ENCODE assay signal across 16 cellular contexts in the genomic region with DNA sequence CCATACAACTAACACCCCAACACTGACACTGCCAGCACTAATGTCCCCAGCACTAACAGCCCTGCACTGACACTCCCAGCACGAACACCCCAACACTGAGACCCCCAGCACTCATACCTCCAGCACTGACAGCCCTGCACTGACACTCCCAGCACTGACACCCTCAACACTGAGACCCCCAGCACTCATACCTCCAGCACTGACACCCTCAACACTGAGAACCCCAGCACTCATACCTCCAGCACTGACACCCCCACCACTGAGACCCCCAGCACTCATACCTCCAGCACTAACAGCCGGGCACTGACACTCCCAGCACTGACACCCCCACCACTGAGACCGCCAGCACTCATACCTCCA. TPM values are rescaled to one million over a fixed set of nuclear protein-coding genes. Genes with fewer than 3 reads are reported as not detected.
DNase-seq lines count a peak whose midpoint lies in the region; TF ChIP-seq lines count a peak whose summit lies in the region.
"Had no signal": no experiment of that assay in that cellular context is flagged by ENCODE, and none has a peak within 500 bp of the region (broad histone marks: within the 10 kb centered on the region; RNA-seq: fewer than 3 reads in every experiment).

No MANE protein-coding gene starts in this region.

- H3K27ac Mint-ChIP-seq in Caco-2 (ENCODE audit: unreplicated experiment) (peak overlapping the region; percentile 90), immature natural killer cell (peak overlapping the region in 1 of 6 donors; percentile 31)
- H3K27ac Mint-ChIP-seq: CD8-positive, alpha-beta T cell; HFFc6; IgD-negative memory B cell had no signal

- no TSS peak for BruUV-seq in Caco-2 (replicated peaks; lab: Mats Ljungman, UMichigan)

- H3K9me3 ChIP-seq in Caco-2: no peaks in the 10 kb centered on the region
- H3K9me3 ChIP-seq in spleen: no peaks in the 10 kb centered on the region
- H3K9me3 ChIP-seq: A549, HAP-1 had no signal

- H3K4me1 ChIP-seq in Caco-2: peaks cover 62% of the 10 kb centered on the region
- H3K4me1 ChIP-seq in spleen: peaks cover 0 to 7% (median 0%) of the 10 kb centered on the region in 6 donors
- H3K4me1 ChIP-seq: A549, HAP-1 had no signal

- intact Hi-C loops in Caco-2 (cut with micrococcal nuclease; ENCODE audit: unreplicated experiment): no loop called here
- intact Hi-C loops in spleen (cut with DNase I; ENCODE audit: low total_unique reads): no loop called here

- H3K27me3 Mint-ChIP-seq in Caco-2 (ENCODE audit: insufficient read depth, unreplicated experiment) (no peaks in the 10 kb centered on the region), immature natural killer cell (ENCODE audit: low read depth in 3 of 3) (peaks cover 46 to 66% (median 56%) of the 10 kb centered on the region in 3 donors)

- WGBS in spleen, 5 donors: 48 to 82% (median 60%) methylated on average over 3 of the region's 3 CpGs

- CTCF ChIA-PET in Caco-2 (lab: Charles Lee): no interaction called here

- peaks cover 73% of the 10 kb centered on the region for H3K4me1 Mint-ChIP-seq in Caco-2 (ENCODE audit: low read depth, unreplicated experiment)
- H3K4me1 Mint-ChIP-seq in immature natural killer cell: peaks cover 55 to 60% of the 10 kb centered on the region in 2 donors

- H3K4me3 Mint-ChIP-seq in Caco-2 (ENCODE audit: unreplicated experiment) (no peak overlapping the region), immature natural killer cell (peak overlapping the region in 4 of 5 donors; percentile 5 to 48 (median 33))
- H3K4me3 Mint-ChIP-seq: CD14-positive monocyte; CD8-positive, alpha-beta T cell; HFFc6; IgD-negative memory B cell had no signal

- H3K9me3 Mint-ChIP-seq in Caco-2 (ENCODE audit: unreplicated experiment) (peaks cover 11% of the 10 kb centered on the region), immature natural killer cell (peaks cover 8 to 22% (median 17%) of the 10 kb centered on the region in 6 donors)
- H3K9me3 Mint-ChIP-seq: CD14-positive monocyte, HFFc6 had no signal

- TF ChIP-seq CTCF in Caco-2 (IDR thresholded peaks at IDR 0.05; ENCODE audit: insufficient read depth in 1 of 2, low read depth in 1 of 2, low read length in 1 of 2, severe bottlenecking in 1 of 2, unreplicated experiment in 1 of 2): no peak
- TF ChIP-seq CTCF in spleen (IDR thresholded peaks at IDR 0.05 in 8 of 11, conservative IDR thresholded peaks at IDR 0.05 in 3 of 11): no peak

- DNase-seq in Caco-2 (no peak), Daoy (ENCODE audit: low read depth) (peak; percentile 0), immature natural killer cell (no peak), spleen (peak; percentile 5), DMS114 treated with DMSO at 0.1 percent for 48 hours (lab: John Stamatoyannopoulos, UW; ENCODE audit: unreplicated experiment) (no peak), GF-D8 (lab: John Stamatoyannopoulos, UW) (no peak), hypothalamus (lab: John Stamatoyannopoulos, UW) (no peak)
- DNase-seq: COR-L47, DMS53, GOT3, HFFc6 had no signal

- no peak overlapping the region for H3K27ac ChIP-seq in spleen
- H3K27ac ChIP-seq: A549 had no signal

- H3K36me3 Mint-ChIP-seq in Caco-2 (ENCODE audit: insufficient read depth, unreplicated experiment) (peaks cover 30% of the 10 kb centered on the region), immature natural killer cell (peaks cover 0 to 4% (median 0%) of the 10 kb centered on the region in 3 donors)
- H3K36me3 Mint-ChIP-seq: CD14-positive monocyte; CD8-positive, alpha-beta T cell had no signal

- POLR2A ChIA-PET in Caco-2 (lab: Charles Lee): no interaction called here

- H3K36me3 ChIP-seq in Caco-2 (ENCODE audit: control insufficient read depth, insufficient read depth, low read length): no peaks in the 10 kb centered on the region
- H3K36me3 ChIP-seq in spleen: no peaks in the 10 kb centered on the region
- H3K36me3 ChIP-seq: HAP-1 had no signal

- TF ChIP-seq POLR2A in spleen (IDR thresholded peaks at IDR 0.05): no peak

- H3K4me3 ChIP-seq in Caco-2 (ENCODE audit: low read depth, low read length) (no peak overlapping the region), spleen (no peak overlapping the region)
- H3K4me3 ChIP-seq: A549, HAP-1 had no signal

- H3K27me3 ChIP-seq in Caco-2 (replicated peaks; ENCODE audit: control insufficient read depth, insufficient read depth, low read length): no peaks in the 10 kb centered on the region
- peaks cover 0 to 32% (median 0%) of the 10 kb centered on the region in 7 donors for H3K27me3 ChIP-seq in spleen (replicated peaks in 1 of 7)

RNA-seq across cellular contexts. Expression of gene ERMARD, which starts 57.2 kb away (rescaled TPM):
- total RNA-seq in Caco-2 (2022) (17.0 and 25.3 TPM in 2 replicates), spleen (10 to 100 TPM; 23.1 to 37.8 (median 30.9) TPM)
- 31.1 and 66.1 TPM in 2 replicates for total RNA-seq in Daoy (2014; rRNA removed; shearing (Covaris generic))
- polyA plus RNA-seq in immature natural killer cell (10 to 100 TPM in 1 of 3 donors, 1 to 10 TPM in 2; 4.2 to 11.6 (median 10.0) TPM), spleen (10 to 100 TPM; 48.3 to 87.3 (median 57.4) TPM)

RNA-seq across cellular contexts. Expression of gene DYNLT2, which starts 57.2 kb away (rescaled TPM):
- 2.4 and 2.6 TPM in 2 replicates for total RNA-seq in Caco-2 (2022)
- 1.8 and 2.3 TPM in 2 replicates for total RNA-seq in Daoy (2014; rRNA removed; shearing (Covaris generic))
- under 1 TPM; 0.21 to 0.68 (median 0.40) TPM for polyA plus RNA-seq in immature natural killer cell
- 1 to 10 TPM; 2.8 to 3.8 (median 3.7) TPM for total RNA-seq in spleen
- polyA plus RNA-seq in spleen: 1 to 10 TPM; 3.5 to 3.9 (median 3.6) TPM

Comparison
In these comparisons a context has a peak if more than half of its experiments do, and no peak if none do; other contexts are left out.
1. DNase-seq: peak in Daoy (single experiment) and spleen (single experiment); none in Caco-2 (0 of 2), immature natural killer cell (0 of 3), DMS114 treated with DMSO at 0.1 percent for 48 hours (single experiment), GF-D8 (single experiment) and hypothalamus (0 of 51).